30 cellular contexts compared by ENCODE assay signal in the genomic region with DNA sequence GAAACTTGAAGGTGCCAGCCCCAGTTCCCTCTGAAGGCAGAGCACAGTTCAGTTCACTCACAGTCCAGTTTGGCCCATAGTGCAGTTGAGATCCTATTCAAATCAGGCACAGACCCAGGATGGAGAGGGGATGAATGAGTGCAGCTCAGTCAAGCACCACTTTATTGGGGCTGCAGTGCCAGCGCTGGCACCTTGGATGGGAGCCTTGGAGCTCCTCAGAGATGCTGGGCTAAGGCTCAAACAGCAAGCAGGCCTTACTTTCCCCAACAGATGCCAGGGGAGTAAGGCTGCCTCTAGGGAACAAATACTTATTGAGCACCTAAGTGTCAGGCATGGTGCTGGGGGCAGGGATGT.
"Had no signal": no experiment of that assay in that cellular context is flagged by ENCODE, and none has a peak within 500 bp of the region (broad histone marks: within the 10 kb centered on the region; RNA-seq: fewer than 3 reads in every experiment).

No MANE protein-coding gene starts in this region.

- H3K36me3 ChIP-seq: MG63, SJSA1, WERI-Rb-1 had no signal

- H3K4me1 ChIP-seq: SJSA1 had no signal

- H3K9me3 ChIP-seq: MG63, SJSA1, SK-N-SH had no signal

- H3K4me3 ChIP-seq: MG63, SJSA1 had no signal

- H3K27ac ChIP-seq: SJSA1, WERI-Rb-1 had no signal

- H3K4me1 Mint-ChIP-seq: activated naive CD8-positive, alpha-beta T cell treated with anti-CD3 and anti-CD28 coated beads, Interleukin-2, amount 50 U/mL, for 24 hours; T-cell had no signal

- H3K27ac Mint-ChIP-seq: activated CD4-positive, alpha-beta memory T cell treated with anti-CD3 and anti-CD28 coated beads, Interleukin-2, amount 10 ng/mL, durations not matched to agents 7 days and 5 days; activated CD8-positive, alpha-beta memory T cell treated with anti-CD3 and anti-CD28 coated beads, Interleukin-2, amount 10 ng/mL, durations not matched to agents 7 days and 5 days; activated naive CD4-positive, alpha-beta T cell treated with anti-CD3 and anti-CD28 coated beads, Interleukin-2, amount 10 ng/mL, durations not matched to agents 7 days and 5 days; activated naive CD8-positive, alpha-beta T cell; activated naive CD8-positive, alpha-beta T cell treated with anti-CD3 and anti-CD28 coated beads, Interleukin-2, amount 50 U/mL, for 24 hours; T-cell had no signal

- DNase-seq: activated CD4-positive, alpha-beta memory T cell treated with anti-CD3 and anti-CD28 coated beads, Interleukin-2, amount 10 ng/mL, durations not matched to agents 7 days and 5 days; activated CD4-positive, alpha-beta T cell treated with anti-CD3 and anti-CD28 coated beads for 1 hour; activated CD4-positive, alpha-beta T cell treated with anti-CD3 and anti-CD28 coated beads for 48 hours; activated CD4-positive, CD25-positive, alpha-beta regulatory T cell; activated CD8-positive, alpha-beta memory T cell treated with anti-CD3 and anti-CD28 coated beads for 24 hours; activated CD8-positive, alpha-beta memory T cell treated with anti-CD3 and anti-CD28 coated beads, Interleukin-2, amount 10 ng/mL, durations not matched to agents 7 days and 5 days; activated CD8-positive, alpha-beta memory T cell treated with anti-CD3 and anti-CD28 coated beads, Interleukin-2, amount 50 U/mL, for 48 hours; activated effector memory CD4-positive, alpha-beta T cell treated with Interleukin-2 at 50 U/mL for 16 hours; activated naive CD4-positive, alpha-beta T cell treated with anti-CD3 and anti-CD28 coated beads, Interleukin-2, amount 10 ng/mL, durations not matched to agents 7 days and 5 days; activated naive CD8-positive, alpha-beta T cell treated with anti-CD3 and anti-CD28 coated beads, Interleukin-2, amount 50 U/mL, for 24 hours; activated T-cell treated with anti-CD3 and anti-CD28 coated beads, Interleukin-2, amount 50 U/mL, for 48 hours; central memory CD4-positive, alpha-beta T cell; Kasumi-1; KG1; MG63; NCI-H1048; NCI-H1105 treated with DMSO at 0.1 percent for 48 hours; NCI-H1436 treated with DMSO at 0.1 percent for 48 hours; NCI-H1694 treated with DMSO at 0.1 percent for 48 hours; NCI-H2029; NCI-H510A; SHP77 treated with DMSO at 0.1 percent for 48 hours; SK-N-SH; T-cell; T1000; WERI-Rb-1 had no signal

- H3K27me3 Mint-ChIP-seq: activated naive CD8-positive, alpha-beta T cell treated with anti-CD3 and anti-CD28 coated beads, Interleukin-2, amount 50 U/mL, for 24 hours had no signal

- H3K27me3 ChIP-seq: MG63 had no signal

- H3K36me3 Mint-ChIP-seq: activated CD8-positive, alpha-beta memory T cell treated with anti-CD3 and anti-CD28 coated beads, Interleukin-2, amount 10 ng/mL, durations not matched to agents 7 days and 5 days; activated naive CD4-positive, alpha-beta T cell treated with anti-CD3 and anti-CD28 coated beads, Interleukin-2, amount 10 ng/mL, durations not matched to agents 7 days and 5 days; activated naive CD8-positive, alpha-beta T cell; brain; T-cell had no signal

- H3K9me3 Mint-ChIP-seq: activated CD4-positive, alpha-beta memory T cell treated with anti-CD3 and anti-CD28 coated beads, Interleukin-2, amount 10 ng/mL, durations not matched to agents 7 days and 5 days; activated naive CD4-positive, alpha-beta T cell treated with anti-CD3 and anti-CD28 coated beads, Interleukin-2, amount 10 ng/mL, durations not matched to agents 7 days and 5 days; activated naive CD8-positive, alpha-beta T cell treated with anti-CD3 and anti-CD28 coated beads, Interleukin-2, amount 50 U/mL, for 24 hours; brain; T-cell had no signal

- H3K4me3 Mint-ChIP-seq: activated CD4-positive, alpha-beta memory T cell treated with anti-CD3 and anti-CD28 coated beads, Interleukin-2, amount 10 ng/mL, durations not matched to agents 7 days and 5 days; activated CD8-positive, alpha-beta memory T cell treated with anti-CD3 and anti-CD28 coated beads, Interleukin-2, amount 10 ng/mL, durations not matched to agents 7 days and 5 days; activated naive CD4-positive, alpha-beta T cell treated with anti-CD3 and anti-CD28 coated beads, Interleukin-2, amount 10 ng/mL, durations not matched to agents 7 days and 5 days; activated naive CD8-positive, alpha-beta T cell; activated naive CD8-positive, alpha-beta T cell treated with anti-CD3 and anti-CD28 coated beads, Interleukin-2, amount 50 U/mL, for 24 hours; brain; T-cell had no signal

- ATAC-seq: activated CD8-positive, alpha-beta memory T cell treated with anti-CD3 and anti-CD28 coated beads, Interleukin-2, amount 10 ng/mL, durations not matched to agents 7 days and 5 days; activated naive CD8-positive, alpha-beta T cell treated with anti-CD3 and anti-CD28 coated beads, Interleukin-2, amount 50 U/mL, for 24 hours; Panc1; T-cell had no signal
